8 cellular contexts compared by ENCODE assay signal in the genomic region with DNA sequence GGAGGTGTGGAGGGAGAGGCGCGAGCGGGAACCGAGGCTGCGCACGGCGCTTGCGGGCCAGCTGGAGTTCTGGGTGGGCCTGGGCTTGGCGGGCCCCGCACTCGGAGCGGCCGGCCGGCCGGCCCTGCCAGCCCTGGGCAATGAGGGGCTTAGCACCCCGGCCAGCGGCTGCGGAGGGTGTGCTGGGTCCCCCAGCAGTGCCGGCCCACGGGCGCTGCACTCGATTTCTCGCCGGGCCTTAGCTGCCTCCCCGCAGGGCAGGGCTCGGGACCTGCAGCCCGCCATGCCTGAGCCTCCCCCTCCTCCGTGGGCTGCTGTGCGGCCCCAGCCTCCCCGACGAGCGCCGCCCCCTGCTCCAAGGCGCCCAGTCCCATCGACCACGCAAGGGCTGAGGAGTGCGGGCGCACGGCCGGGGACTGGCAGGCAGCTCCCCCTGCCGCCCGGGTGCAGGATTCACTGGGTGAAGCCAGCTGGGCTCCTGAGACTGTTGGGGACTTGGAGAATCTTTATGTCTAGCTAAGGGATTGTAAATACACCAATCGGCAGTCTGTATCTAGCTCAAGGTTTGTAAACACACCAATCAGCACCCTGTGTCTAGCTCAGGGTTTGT. TPM values are rescaled to one million over a fixed set of nuclear protein-coding genes. Genes with fewer than 3 reads are reported as not detected.
DNase-seq lines count a peak whose midpoint lies in the region; ATAC-seq and TF ChIP-seq lines count a peak whose summit lies in the region.
"Not testable (repeated sequence)": the region's sequence is repeated elsewhere in the genome, so short reads cannot be mapped to it uniquely, and the experiment has no call there.

No MANE protein-coding gene starts in this region.

- peaks cover 17% of the 10 kb centered on the region for H3K4me1 ChIP-seq in CD8-positive, alpha-beta T cell (ENCODE audit: insufficient read depth, low read length)
- peaks cover 16% of the 10 kb centered on the region for H3K4me1 ChIP-seq in Loucy (ENCODE audit: insufficient read depth, low read length, poor library complexity, severe bottlenecking)
- H3K4me1 ChIP-seq in naive thymus-derived CD4-positive, alpha-beta T cell (ENCODE audit: control insufficient read depth in 2 of 2, insufficient read depth in 2 of 2, low read length in 2 of 2) = peaks cover 11 to 15% of the 10 kb centered on the region in 2 donors

- peak overlapping the region; percentile 95 for H3K4me3 Mint-ChIP-seq in CD8-positive, alpha-beta T cell
- peak overlapping the region; percentile 78 to 94 (median 90) for H3K4me3 Mint-ChIP-seq in naive thymus-derived CD4-positive, alpha-beta T cell

- not testable (repeated sequence) for H3K9me2 ChIP-seq in Loucy (replicated peaks; ENCODE audit: low read depth, low read length)

- CTCF ChIA-PET in CD8-positive, alpha-beta T cell (lab: Charles Lee) = interaction anchor here (1.1 to 2.3 kb wide), 4 partner anchors 13 to 146 kb away, joined by 4 to 10 read pairs (median 4); no protein-coding TSS in a partner anchor
- CTCF ChIA-PET in naive thymus-derived CD4-positive, alpha-beta T cell (lab: Charles Lee) = interaction anchor here (0.6 to 1.6 kb wide), 6 partner anchors 23 to 151 kb away, joined by 3 to 8 read pairs (median 4); no protein-coding TSS in a partner anchor

- POLR2A ChIA-PET in CD8-positive, alpha-beta T cell (lab: Charles Lee) = interaction anchor here (1.5 to 2.3 kb wide), 2 partner anchors 27 to 35 kb away, joined by 4 to 19 read pairs; no protein-coding TSS in a partner anchor
- POLR2A ChIA-PET in naive thymus-derived CD4-positive, alpha-beta T cell (lab: Charles Lee) = interaction anchor here (0.9 to 2.2 kb wide), 7 partner anchors 17 to 663 kb away, joined by 3 to 17 read pairs (median 5); a partner anchor contains a TSS

- peak overlapping the region; percentile 69 for H3K9ac ChIP-seq in Loucy (ENCODE audit: low read depth, low read length, poor library complexity, severe bottlenecking)

- H4K20me1 ChIP-seq in Loucy (ENCODE audit: insufficient read depth, low read length, poor library complexity, severe bottlenecking) = peaks cover 21% of the 10 kb centered on the region

- not testable (repeated sequence) for H3K36me3 Mint-ChIP-seq in CD8-positive, alpha-beta T cell; naive thymus-derived CD4-positive, alpha-beta T cell

- H3K27ac Mint-ChIP-seq in CD8-positive, alpha-beta T cell = peak overlapping the region; percentile 85
- peak overlapping the region; percentile 37 to 94 (median 83) for H3K27ac Mint-ChIP-seq in naive thymus-derived CD4-positive, alpha-beta T cell

- H3K27me3 ChIP-seq in CD8-positive, alpha-beta T cell (ENCODE audit: insufficient read depth, low read length); Loucy (ENCODE audit: insufficient read depth, low read length, poor library complexity, severe bottlenecking); naive thymus-derived CD4-positive, alpha-beta T cell (ENCODE audit: control insufficient read depth in 2 of 2, insufficient read depth in 2 of 2, low read length in 2 of 2): not testable (repeated sequence)

- intact Hi-C loops in CD8-positive, alpha-beta T cell (cut with DNase I, micrococcal nuclease) = loop anchor here in 1 of 2 experiments (5.0 kb wide), 2 partner anchors 529 to 664 kb away; a partner anchor contains a TSS
- intact Hi-C loops in Right ventricle myocardium inferior (cut with DNase I) = not testable (repeated sequence)
- intact Hi-C loops in naive thymus-derived CD4-positive, alpha-beta T cell (cut with micrococcal nuclease) = loop anchor here in 1 of 2 donors (5.0 to 10.0 kb wide), 4 partner anchors 469 to 1241 kb away; a partner anchor contains a TSS

- H3K79me2 ChIP-seq in Loucy (ENCODE audit: insufficient read depth, low read length) = peaks cover 21% of the 10 kb centered on the region

- peaks cover 27% of the 10 kb centered on the region for H3K4me1 Mint-ChIP-seq in CD8-positive, alpha-beta T cell (ENCODE audit: low read depth)
- H3K4me1 Mint-ChIP-seq in naive thymus-derived CD4-positive, alpha-beta T cell = peaks cover 17 to 27% (median 22%) of the 10 kb centered on the region in 7 donors

- H3K9me3 Mint-ChIP-seq in CD8-positive, alpha-beta T cell; naive thymus-derived CD4-positive, alpha-beta T cell: not testable (repeated sequence)

- DNase-seq in CD8-positive, alpha-beta T cell = peak in 2 of 7 experiments; percentile 16 to 49
- peak; percentile 36 to 49 for DNase-seq in activated CD4-positive, alpha-beta T cell treated with anti-CD3 and anti-CD28 coated beads, Interleukin-2, amount 50 U/mL, for 4 hours
- peak; percentile 58 for DNase-seq in activated naive CD4-positive, alpha-beta T cell treated with Interleukin-2 at 50 U/mL for 16 hours
- not testable (repeated sequence) for DNase-seq in coronary artery (ENCODE audit: low spot score)
- peak; percentile 86 for DNase-seq in Right ventricle myocardium inferior (ENCODE audit: missing footprints)
- DNase-seq in naive thymus-derived CD4-positive, alpha-beta T cell = peak; percentile 15 to 71 (median 57)
- peak; percentile 63 for DNase-seq in stimulated activated naive CD8-positive, alpha-beta T cell treated with anti-CD3 and anti-CD28 coated beads, Interleukin-15, Interleukin-2, amounts not matched to agents 100 U/mL and 50 U/mL, for 24 hours

- not testable (repeated sequence) for ATAC-seq in CD8-positive, alpha-beta T cell; Right ventricle myocardium inferior; naive thymus-derived CD4-positive, alpha-beta T cell; stimulated activated naive CD8-positive, alpha-beta T cell treated with anti-CD3 and anti-CD28 coated beads, Interleukin-15, Interleukin-2, amounts not matched to agents 100 U/mL and 50 U/mL, for 24 hours

- peak overlapping the region; percentile 48 for H3K4me3 ChIP-seq in CD8-positive, alpha-beta T cell (ENCODE audit: low read depth, low read length)
- H3K4me3 ChIP-seq in Loucy (ENCODE audit: low read length, poor library complexity, severe bottlenecking) = peak overlapping the region; percentile 69
- H3K4me3 ChIP-seq in coronary artery = peak overlapping the region; percentile 52
- not testable (repeated sequence) for H3K4me3 ChIP-seq in naive thymus-derived CD4-positive, alpha-beta T cell (ENCODE audit: low read length)

- H3K4me2 ChIP-seq in Loucy (ENCODE audit: low read depth, low read length, poor library complexity, severe bottlenecking) = peak overlapping the region; percentile 86

- H3K9me3 ChIP-seq in CD8-positive, alpha-beta T cell (ENCODE audit: low read length); Loucy (ENCODE audit: insufficient read depth, low read depth, low read length); naive thymus-derived CD4-positive, alpha-beta T cell (ENCODE audit: control insufficient read depth in 2 of 3, low read length in 3 of 3): not testable (repeated sequence)

- TF ChIP-seq CTCF in CD8-positive, alpha-beta T cell (IDR thresholded peaks at IDR 0.05); Loucy (conservative IDR thresholded peaks at IDR 0.05; ENCODE audit: low read length); coronary artery (IDR thresholded peaks at IDR 0.05): not testable (repeated sequence)

- peak overlapping the region; percentile 79 for H2AFZ ChIP-seq in Loucy (ENCODE audit: low read length)

- not testable (repeated sequence) for H3K27me3 Mint-ChIP-seq in CD8-positive, alpha-beta T cell (ENCODE audit: low read depth); naive thymus-derived CD4-positive, alpha-beta T cell

- not testable (repeated sequence) for H3F3A ChIP-seq in Loucy (ENCODE audit: low read depth)

- H3K27ac ChIP-seq in CD8-positive, alpha-beta T cell (ENCODE audit: low read depth, low read length); coronary artery; naive thymus-derived CD4-positive, alpha-beta T cell (ENCODE audit: low read depth, low read length): not testable (repeated sequence)

- not testable (repeated sequence) for H3K36me3 ChIP-seq in CD8-positive, alpha-beta T cell (ENCODE audit: insufficient read depth, low read length); Loucy (ENCODE audit: insufficient read depth, low read length); naive thymus-derived CD4-positive, alpha-beta T cell (ENCODE audit: control insufficient read depth in 2 of 3, insufficient read depth in 3 of 3, low read length in 3 of 3)

RNA-seq across cellular contexts. Expression of a gene that starts 2.9 kb away (rescaled TPM):
- total RNA-seq in CD8-positive, alpha-beta T cell = 10 to 100 TPM; 65.7 to 76.5 TPM
- total RNA-seq in Right ventricle myocardium inferior = 119 TPM
- total RNA-seq in naive thymus-derived CD4-positive, alpha-beta T cell = 100 to 1,000 TPM in 2 of 5 experiments, 10 to 100 TPM in 3; 76.7 to 203 (median 88.5) TPM
- 100 to 1,000 TPM; 180 to 190 TPM for polyA plus RNA-seq in naive thymus-derived CD4-positive, alpha-beta T cell
